7 cellular contexts compared by ENCODE assay signal in genomic region chr6:73516712-73517489, GRCh38. TPM values are rescaled to one million over a fixed set of nuclear protein-coding genes. Genes with fewer than 3 reads are reported as not detected.
DNase-seq lines count a peak whose midpoint lies in the region; ATAC-seq, FAIRE-seq and TF ChIP-seq lines count a peak whose summit lies in the region.

No MANE protein-coding gene starts in this region.

- peaks cover 42% of the 10 kb centered on the region for H3K79me2 ChIP-seq in endothelial cell of umbilical vein (ENCODE audit: control insufficient read depth, insufficient read depth, low read length)

- DNase-seq in RPMI8226: peak; percentile 33
- DNase-seq in endothelial cell of umbilical vein (ENCODE audit: low read depth, low spot score): peak; percentile 14
- DNase-seq in small intestine: no peak

- TF ChIP-seq POLR2A in GM18951 (IDR thresholded peaks at IDR 0.05; ENCODE audit: extremely low read depth, insufficient read depth, insufficient read length) (peak; percentile 44), endothelial cell of umbilical vein (IDR thresholded peaks at IDR 0.05; ENCODE audit: low read depth, low read length) (peak; percentile 70)

- CTCF ChIA-PET in endothelial cell of umbilical vein (lab: Charles Lee): interaction anchor here (1.1 to 10.6 kb wide), 3 partner anchors 64 to 136 kb away, joined by 3 to 113 read pairs (median 5); no protein-coding TSS in a partner anchor

- ATAC-seq in HG02763 (IDR thresholded peaks at IDR 0.05; ENCODE audit: unreplicated experiment) (no peak), HG03378 (IDR thresholded peaks at IDR 0.05; ENCODE audit: unreplicated experiment) (no peak), GM21786 (IDR thresholded peaks at IDR 0.05; ENCODE audit: unreplicated experiment) (no peak)

- intact Hi-C loops in endothelial cell of umbilical vein (cut with micrococcal nuclease): no loop called here

- H3K27me3 ChIP-seq in endothelial cell of umbilical vein (ENCODE audit: control insufficient read depth in 2 of 2, insufficient read depth in 2 of 2, low read length in 2 of 2) (no peaks in the 10 kb centered on the region), small intestine (ENCODE audit: control insufficient read depth in 2 of 2, insufficient read depth in 2 of 2, low read length in 2 of 2) (no peaks in the 10 kb centered on the region)

- dilution Hi-C loops in endothelial cell of umbilical vein (cut with MboI; ENCODE audit: extremely low pct_ligation_motif_present, low sequenced_read_pairs): loop anchor here (10.0 kb wide), 1 partner anchor 68 kb away; no protein-coding TSS in a partner anchor

- no peaks in the 10 kb centered on the region for H3K9me1 ChIP-seq in endothelial cell of umbilical vein (replicated peaks; ENCODE audit: control insufficient read depth, extremely low read depth, insufficient read depth, low read length)

- WGBS in small intestine, 3 donors: 50 to 58% (median 57%) methylated on average over 4 of the region's 4 CpGs

- H3K27ac ChIP-seq in endothelial cell of umbilical vein (ENCODE audit: insufficient read depth, low read depth, low read length) (peak overlapping the region; percentile 28), small intestine (ENCODE audit: low read depth in 1 of 2, low read length in 1 of 2) (peak overlapping the region; percentile 32 to 56)

- FAIRE-seq in endothelial cell of umbilical vein (lab: Jason Lieb, UNC) (no peak), small intestine (lab: Jason Lieb, UNC) (no peak)

- H3K4me3 ChIP-seq in endothelial cell of umbilical vein (replicated peaks in 1 of 3; ENCODE audit: insufficient read depth in 1 of 3, low read depth in 1 of 3, low read length in 3 of 3): peak overlapping the region; percentile 3 to 70 (median 11)
- peak overlapping the region in 1 of 2 donors; percentile 19 for H3K4me3 ChIP-seq in small intestine (ENCODE audit: low read depth in 1 of 2, low read length in 2 of 2)

- BruUV-seq in endothelial cell of umbilical vein (replicated peaks; lab: Mats Ljungman, UMichigan): no TSS peak

- POLR2A ChIA-PET in endothelial cell of umbilical vein (lab: Charles Lee): interaction anchor here (1.6 kb wide), 1 partner anchor 63 kb away, joined by 7 read pairs; no protein-coding TSS in a partner anchor

- peak overlapping the region; percentile 39 for H3K9ac ChIP-seq in endothelial cell of umbilical vein (replicated peaks; ENCODE audit: extremely low read depth, insufficient read depth, low read length)

- H3K4me2 ChIP-seq in endothelial cell of umbilical vein (ENCODE audit: insufficient read depth, low read length): peak overlapping the region; percentile 87

- H3K36me3 ChIP-seq in endothelial cell of umbilical vein (ENCODE audit: control insufficient read depth in 2 of 2, extremely low read depth in 1 of 2, insufficient read depth in 2 of 2, low read length in 2 of 2) (peaks cover 15 to 33% of the 10 kb centered on the region in 2 experiments), small intestine (ENCODE audit: control insufficient read depth in 2 of 2, insufficient read depth in 2 of 2, low read length in 2 of 2) (peaks cover 6 to 11% of the 10 kb centered on the region in 2 donors)

- no peak for TF ChIP-seq CTCF in endothelial cell of umbilical vein (IDR thresholded peaks at IDR 0.05; ENCODE audit: extremely low read depth in 1 of 2, insufficient read depth in 1 of 2, low read depth in 1 of 2, low read length in 2 of 2)

- H3K4me1 ChIP-seq in endothelial cell of umbilical vein (ENCODE audit: control insufficient read depth, extremely low read depth, insufficient read depth, low read length) (peaks cover 17% of the 10 kb centered on the region), small intestine (ENCODE audit: control insufficient read depth in 2 of 2, insufficient read depth in 1 of 2, low read depth in 1 of 2, low read length in 1 of 2) (no peaks in the 10 kb centered on the region)

- no peak overlapping the region for H2AFZ ChIP-seq in endothelial cell of umbilical vein (ENCODE audit: low read depth, low read length)

- in situ Hi-C loops in GM18951 (cut with MboI; ENCODE audit: low sequenced_read_pairs, unreplicated experiment): no loop called here

- H3K9me3 ChIP-seq in endothelial cell of umbilical vein (replicated peaks; ENCODE audit: control insufficient read depth, insufficient read depth, low read length): no peaks in the 10 kb centered on the region
- H3K9me3 ChIP-seq in small intestine (ENCODE audit: control insufficient read depth, low read depth): no peaks in the 10 kb centered on the region

- peaks cover 10% of the 10 kb centered on the region for H4K20me1 ChIP-seq in endothelial cell of umbilical vein (replicated peaks; ENCODE audit: control insufficient read depth, extremely low read depth, insufficient read depth, low read length)

TF ChIP-seq in endothelial cell of umbilical vein, 7 proteins besides CTCF, POLR2A, EP300 and RAD21:
- TF ChIP-seq POLR2AphosphoS5 (IDR thresholded peaks at IDR 0.05; ENCODE audit: insufficient read depth, low read depth, low read length) (peak; percentile 73), MAX (IDR thresholded peaks at IDR 0.05; ENCODE audit: insufficient read depth, insufficient read length) (no peak)

RNA-seq across cellular contexts. Expression of gene EEF1A1, which starts 3.9 kb away (rescaled TPM):
- 9,186 and 9,456 TPM in 2 replicates for total RNA-seq in endothelial cell of umbilical vein
- polyA plus RNA-seq in endothelial cell of umbilical vein (9,885 and 11,104 TPM in 2 replicates), small intestine (over 10,000 TPM in 1 of 3 donors, 1,000 to 10,000 TPM in 2; 6,538 to 12,313 (median 9,900) TPM)
- polyA plus RNA-seq in endothelial cell of umbilical vein (2011; cell fraction: cytosol; rRNA removed): 14,586 and 14,653 TPM in 2 replicates
- polyA plus RNA-seq in endothelial cell of umbilical vein (2011; cell fraction: nucleus; rRNA removed): 4,559 and 5,077 TPM in 2 replicates
- polyA plus RNA-seq in endothelial cell of umbilical vein (2012): 11,454 and 13,683 TPM in 2 replicates
- 10,895 and 11,397 TPM in 2 replicates for polyA minus RNA-seq in endothelial cell of umbilical vein
- 4,495 TPM for polyA minus RNA-seq in endothelial cell of umbilical vein (2011; cell fraction: cytosol; rRNA and poly(A)+ RNA removed)
- 1,103 and 1,399 TPM in 2 replicates for polyA minus RNA-seq in endothelial cell of umbilical vein (2011; cell fraction: nucleus; rRNA and poly(A)+ RNA removed)

RNA-seq across cellular contexts. Expression of gene MTO1, which starts 55.4 kb away (rescaled TPM):
- total RNA-seq in endothelial cell of umbilical vein: 24.8 and 25.1 TPM in 2 replicates
- polyA plus RNA-seq in endothelial cell of umbilical vein (10.7 and 12.6 TPM in 2 replicates), small intestine (10 to 100 TPM; 15.9 to 18.6 (median 17.7) TPM)
- polyA plus RNA-seq in endothelial cell of umbilical vein (2011; cell fraction: cytosol; rRNA removed): 10.1 and 10.8 TPM in 2 replicates
- polyA plus RNA-seq in endothelial cell of umbilical vein (2011; cell fraction: nucleus; rRNA removed): 34.5 and 36.5 TPM in 2 replicates
- polyA plus RNA-seq in endothelial cell of umbilical vein (2012): 12.2 and 17.0 TPM in 2 replicates
- 17.6 and 20.4 TPM in 2 replicates for polyA minus RNA-seq in endothelial cell of umbilical vein
- polyA minus RNA-seq in endothelial cell of umbilical vein (2011; cell fraction: cytosol; rRNA and poly(A)+ RNA removed): 21.8 TPM
- 23.9 and 24.9 TPM in 2 replicates for polyA minus RNA-seq in endothelial cell of umbilical vein (2011; cell fraction: nucleus; rRNA and poly(A)+ RNA removed)
